8 cellular contexts compared by ENCODE assay signal in genomic region chr15:65384895-65385867, GRCh38. TPM values are rescaled to one million over a fixed set of nuclear protein-coding genes. Genes with fewer than 3 reads are reported as not detected.
DNase-seq lines count a peak whose midpoint lies in the region; ATAC-seq and TF ChIP-seq lines count a peak whose summit lies in the region.

No MANE protein-coding gene starts in this region.

- no peaks in the 10 kb centered on the region for H3K36me3 Mint-ChIP-seq in CD4-positive, alpha-beta T cell (ENCODE audit: low read depth)
- H3K36me3 Mint-ChIP-seq in activated naive CD8-positive, alpha-beta T cell treated with anti-CD3 and anti-CD28 coated beads, Interleukin-2, amount 50 U/mL, for 24 hours (ENCODE audit: low read depth), result no peaks in the 10 kb centered on the region

- POLR2A ChIA-PET in CD4-positive, alpha-beta T cell (lab: Charles Lee), result interaction anchor here (1.1 to 1.9 kb wide), 3 partner anchors 64 to 80 kb away, joined by 5 to 7 read pairs (median 5); partner anchors contain the start of gene RNU5B-1

- peaks cover 5% of the 10 kb centered on the region for H3K79me2 ChIP-seq in trophoblast cell (ENCODE audit: control insufficient read depth, insufficient read depth, low read length, poor library complexity)

- peak overlapping the region; percentile 95 for H3K4me3 Mint-ChIP-seq in CD4-positive, alpha-beta T cell
- H3K4me3 Mint-ChIP-seq in activated naive CD8-positive, alpha-beta T cell treated with anti-CD3 and anti-CD28 coated beads, Interleukin-2, amount 50 U/mL, for 24 hours, result peak overlapping the region; percentile 85

- H4K12ac ChIP-seq in trophoblast cell (ENCODE audit: low read depth, low read length), result peak overlapping the region; percentile 23

- H3K27ac Mint-ChIP-seq in CD4-positive, alpha-beta T cell, result no peak overlapping the region
- peak overlapping the region; percentile 91 for H3K27ac Mint-ChIP-seq in activated naive CD8-positive, alpha-beta T cell treated with anti-CD3 and anti-CD28 coated beads, Interleukin-2, amount 50 U/mL, for 24 hours

- peak overlapping the region; percentile 32 for H3K4ac ChIP-seq in trophoblast cell (ENCODE audit: low read depth, low read length)

- peaks cover 29% of the 10 kb centered on the region for H3K27me3 Mint-ChIP-seq in CD4-positive, alpha-beta T cell
- peaks cover 18% of the 10 kb centered on the region for H3K27me3 Mint-ChIP-seq in activated naive CD8-positive, alpha-beta T cell treated with anti-CD3 and anti-CD28 coated beads, Interleukin-2, amount 50 U/mL, for 24 hours

- H3K9me3 Mint-ChIP-seq in CD4-positive, alpha-beta T cell, result no peaks in the 10 kb centered on the region
- H3K9me3 Mint-ChIP-seq in activated naive CD8-positive, alpha-beta T cell treated with anti-CD3 and anti-CD28 coated beads, Interleukin-2, amount 50 U/mL, for 24 hours, result no peaks in the 10 kb centered on the region

- H3K14ac ChIP-seq in trophoblast cell (ENCODE audit: low read length), result peak overlapping the region; percentile 80

- no peaks in the 10 kb centered on the region for H3K9me3 ChIP-seq in CD4-positive, alpha-beta T cell (ENCODE audit: control insufficient read depth, low read length)
- H3K9me3 ChIP-seq in trophoblast cell (ENCODE audit: insufficient read depth, low read depth, low read length) (peaks cover 2% of the 10 kb centered on the region), tibial artery (no peaks in the 10 kb centered on the region)

- H2BK120ac ChIP-seq in trophoblast cell (ENCODE audit: insufficient read depth, low read length, poor library complexity), result peak overlapping the region; percentile 43

- no CpG with 5 or more reads among the region's 43 CpGs for WGBS in trophoblast cell (ENCODE audit: extremely low coverage, insufficient coverage, insufficient read length)

- DNase-seq in CD4-positive, alpha-beta T cell, result peak; percentile 72 to 81 (median 77)
- DNase-seq in NCI-H1417 treated with DMSO at 0.1 percent for 48 hours (lab: John Stamatoyannopoulos, UW) (peak; percentile 57), SW480 (ENCODE audit: low spot score) (peak; percentile 79), Right ventricle myocardium superior (peak; percentile 91), trophoblast cell (peak; percentile 87 to 95), tibial artery (peak; percentile 85 to 89)
- peak; percentile 89 for DNase-seq in activated naive CD8-positive, alpha-beta T cell treated with anti-CD3 and anti-CD28 coated beads, Interleukin-2, amount 50 U/mL, for 24 hours

- intact Hi-C loops in CD4-positive, alpha-beta T cell (cut with DNase I, micrococcal nuclease), result loop anchor here (1.0 to 5.0 kb wide), 7 partner anchors 66 to 653 kb away; partner anchors contain the start of gene CLPX (in 1 of the 2)
- intact Hi-C loops in Right ventricle myocardium superior (cut with DNase I) (loop anchor here (1.0 kb wide), 1 partner anchor 66 kb away; no protein-coding TSS in a partner anchor), tibial artery (cut with DNase I; ENCODE audit: low total_unique reads) (loop anchor here (1.0 kb wide), 1 partner anchor 66 kb away; no protein-coding TSS in a partner anchor)

- H2BK5ac ChIP-seq in trophoblast cell (ENCODE audit: low read depth, low read length, poor library complexity), result peak overlapping the region; percentile 22

- peak overlapping the region; percentile 32 for H3K18ac ChIP-seq in trophoblast cell (ENCODE audit: low read length)

- H2AK5ac ChIP-seq in trophoblast cell (ENCODE audit: low read length), result peak overlapping the region; percentile 45

- H2BK12ac ChIP-seq in trophoblast cell (ENCODE audit: low read length), result peak overlapping the region; percentile 67

- peak overlapping the region; percentile 48 for H2AFZ ChIP-seq in trophoblast cell (ENCODE audit: insufficient read depth, low read length, poor library complexity)

- no peak overlapping the region for H3K27ac ChIP-seq in CD4-positive, alpha-beta T cell (ENCODE audit: low read depth, low read length)
- peak overlapping the region; percentile 20 for H3K27ac ChIP-seq in trophoblast cell (ENCODE audit: low read depth, low read length)
- H3K27ac ChIP-seq in tibial artery, result peak overlapping the region; percentile 1 to 28

- H3K36me3 ChIP-seq in trophoblast cell (ENCODE audit: control insufficient read depth in 1 of 2, insufficient read depth in 2 of 2, low read length in 2 of 2) (no peaks in the 10 kb centered on the region), tibial artery (no peaks in the 10 kb centered on the region)

- peak overlapping the region; percentile 59 for H3K4me2 ChIP-seq in trophoblast cell (ENCODE audit: low read length)

- TF ChIP-seq CTCF in CD4-positive, alpha-beta T cell (IDR thresholded peaks at IDR 0.05), result peak; percentile 75
- TF ChIP-seq CTCF in tibial artery (IDR thresholded peaks at IDR 0.05), result peak; percentile 87 to 90

- H3K23ac ChIP-seq in trophoblast cell (ENCODE audit: low read length), result no peak overlapping the region

- no peak overlapping the region for H3K9ac ChIP-seq in trophoblast cell (ENCODE audit: low read length)

- peak overlapping the region; percentile 64 for H4K8ac ChIP-seq in trophoblast cell (ENCODE audit: low read depth, low read length)

- H4K91ac ChIP-seq in trophoblast cell (ENCODE audit: low read depth, low read length), result peak overlapping the region; percentile 67

- peaks cover 13% of the 10 kb centered on the region for H3K79me1 ChIP-seq in trophoblast cell (ENCODE audit: low read length)

- peaks cover 3% of the 10 kb centered on the region for H3K27me3 ChIP-seq in CD4-positive, alpha-beta T cell (ENCODE audit: control insufficient read depth, insufficient read depth, low read length)
- H3K27me3 ChIP-seq in trophoblast cell (ENCODE audit: insufficient read depth, low read length) (no peaks in the 10 kb centered on the region), tibial artery (peaks cover 0 to 5% of the 10 kb centered on the region in 2 donors)

- CTCF ChIA-PET in CD4-positive, alpha-beta T cell (lab: Charles Lee), result interaction anchor here (0.6 to 1.8 kb wide), 12 partner anchors 9 to 757 kb away, joined by 3 to 21 read pairs (median 4); partner anchors contain the start of gene PDCD7

- no peak overlapping the region for H3K4me3 ChIP-seq in trophoblast cell (ENCODE audit: low read depth, low read length)
- H3K4me3 ChIP-seq in tibial artery, result peak overlapping the region; percentile 25 to 46

- H3K4me1 ChIP-seq in trophoblast cell (ENCODE audit: control insufficient read depth in 1 of 2, insufficient read depth in 2 of 2, low read length in 2 of 2) (peaks cover 19 to 26% of the 10 kb centered on the region in 2 experiments), tibial artery (peaks cover 6 to 20% (median 15%) of the 10 kb centered on the region in 4 donors)

- H3K4me1 Mint-ChIP-seq in CD4-positive, alpha-beta T cell (ENCODE audit: low read depth), result peaks cover 4% of the 10 kb centered on the region
- H3K4me1 Mint-ChIP-seq in activated naive CD8-positive, alpha-beta T cell treated with anti-CD3 and anti-CD28 coated beads, Interleukin-2, amount 50 U/mL, for 24 hours, result peaks cover 7% of the 10 kb centered on the region

- ATAC-seq in CD4-positive, alpha-beta T cell (ENCODE audit: poor library complexity), result peak; percentile 93
- ATAC-seq in GM21786 (IDR thresholded peaks at IDR 0.05; ENCODE audit: unreplicated experiment) (peak; percentile 55), Right ventricle myocardium superior (ENCODE audit: poor library complexity) (peak; percentile 97)
- ATAC-seq in activated naive CD8-positive, alpha-beta T cell treated with anti-CD3 and anti-CD28 coated beads, Interleukin-2, amount 50 U/mL, for 24 hours, result peak; percentile 86

RNA-seq across cellular contexts. Expression of gene IGDCC3, which starts 7.4 kb away (rescaled TPM):
- total RNA-seq in CD4-positive, alpha-beta T cell, result not detected
- 0.40 TPM for total RNA-seq in Right ventricle myocardium superior
- 144 and 157 TPM in 2 replicates for polyA plus RNA-seq in trophoblast cell (2013)

RNA-seq across cellular contexts. Expression of gene IGDCC4, which starts 37.6 kb away (rescaled TPM):
- not detected for total RNA-seq in CD4-positive, alpha-beta T cell
- total RNA-seq in Right ventricle myocardium superior, result 2.4 TPM
- polyA plus RNA-seq in trophoblast cell (2013), result 2.7 and 2.9 TPM in 2 replicates
